In the genomic region with DNA sequence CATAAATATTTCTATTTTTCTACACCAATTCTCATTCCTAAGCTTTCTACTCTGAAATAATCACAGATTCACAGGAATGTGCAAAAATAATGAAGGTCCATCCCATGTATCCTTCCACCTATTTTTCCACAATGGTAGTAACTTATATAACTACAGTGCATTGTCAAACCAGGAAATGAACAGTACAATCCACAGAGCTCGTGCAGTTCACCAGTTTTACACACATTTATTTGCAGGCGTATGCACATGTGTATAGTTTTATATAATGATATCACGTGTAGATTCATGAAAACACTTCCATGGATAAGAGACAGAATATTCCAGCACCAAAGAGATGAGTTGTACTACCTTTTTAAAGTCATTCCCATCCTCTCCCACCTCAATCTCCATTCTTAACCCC, we compare ENCODE assay signal across 33 cellular contexts.
"Had no signal": no experiment of that assay in that cellular context is flagged by ENCODE, and none has a peak within 500 bp of the region (broad histone marks: within the 10 kb centered on the region; RNA-seq: fewer than 3 reads in every experiment).

No MANE protein-coding gene starts in this region.

- DNase-seq: Karpas-422, Kasumi-1, KG1, MG63, MM.1S, NCI-H1048, NCI-H1092, NCI-H1092 treated with DMSO at 0.1 percent for 48 hours, NCI-H1105, NCI-H1105 treated with DMSO at 0.1 percent for 48 hours, NCI-H1417, NCI-H1417 treated with DMSO at 0.1 percent for 48 hours, NCI-H1436, NCI-H1436 treated with DMSO at 0.1 percent for 48 hours, NCI-H146, NCI-H1694, NCI-H1694 treated with DMSO at 0.1 percent for 48 hours, NCI-H187, NCI-H187 treated with DMSO at 0.1 percent for 48 hours, NCI-H1930, NCI-H2029, NCI-H2029 treated with DMSO at 0.1 percent for 48 hours, NCI-H2081, NCI-H2081 treated with DMSO at 0.1 percent for 48 hours, NCI-H2107, NCI-H2171, NCI-H2171 treated with DMSO at 0.1 percent for 48 hours, NCI-H2227 treated with DMSO at 0.1 percent for 48 hours, NCI-H226, NCI-H345, NCI-H446, NCI-H446 treated with DMSO at 0.1 percent for 48 hours, NCI-H510A had no signal

- H3K4me3 ChIP-seq: MG63 had no signal

- H3K36me3 ChIP-seq: MG63 had no signal
